22 cellular contexts compared by ENCODE assay signal in the genomic region with DNA sequence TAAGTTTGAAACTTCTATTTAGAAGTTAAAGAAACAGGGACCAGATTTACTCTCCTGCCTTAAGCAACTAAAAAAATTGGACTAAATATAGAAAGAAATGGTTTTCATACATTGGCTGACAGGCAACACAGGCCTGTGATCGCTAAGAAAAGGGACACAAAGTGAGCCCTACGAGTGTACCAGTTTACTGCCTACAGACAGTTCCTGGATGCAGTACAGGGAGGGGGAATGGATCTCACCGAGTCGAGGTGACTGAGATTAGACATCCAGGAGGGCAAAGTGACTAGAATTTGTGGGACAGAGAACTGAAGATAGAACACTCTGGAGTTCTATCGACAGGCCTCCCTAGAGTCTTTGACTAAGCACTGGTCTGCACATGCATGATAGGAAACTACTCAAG. TPM values are rescaled to one million over a fixed set of nuclear protein-coding genes. Genes with fewer than 3 reads are reported as not detected.
DNase-seq lines count a peak whose midpoint lies in the region; ATAC-seq and TF ChIP-seq lines count a peak whose summit lies in the region.
"Had no signal": no experiment of that assay in that cellular context is flagged by ENCODE, and none has a peak within 500 bp of the region (broad histone marks: within the 10 kb centered on the region; RNA-seq: fewer than 3 reads in every experiment).

No MANE protein-coding gene starts in this region.

- H3K27ac ChIP-seq in VCaP = peak overlapping the region; percentile 86
- H3K27ac ChIP-seq: A549; BLaER1 treated with 17β-estradiol and CSF1 and Interleukin-3, amounts not matched to agents 10 nM and 100 nM had no signal

- DNase-seq in Right ventricle myocardium superior = no peak
- no peak for DNase-seq in cardiac septum (ENCODE audit: low spot score)
- no peak for DNase-seq in left ventricle myocardium superior
- no peak for DNase-seq in NCI-H1417 (lab: John Stamatoyannopoulos, UW)
- DNase-seq: 8988T; ACHN; AML-193; BE2C; CD4-positive, alpha-beta T cell; CD8-positive, alpha-beta memory T cell; DMS 273 treated with DMSO at 0.1 percent for 48 hours; DMS79; EL; GDM1; H9 had no signal

- intact Hi-C loops in Right ventricle myocardium superior (cut with DNase I) = no loop called here
- intact Hi-C loops in cardiac septum (cut with DNase I) = no loop called here
- intact Hi-C loops in left ventricle myocardium superior (cut with micrococcal nuclease) = no loop called here

- no peak for TF ChIP-seq CTCF in VCaP (conservative IDR thresholded peaks at IDR 0.05)

- ATAC-seq in Right ventricle myocardium superior (ENCODE audit: poor library complexity) (peak; percentile 64), left ventricle myocardium superior (peak; percentile 77), GM19463 (IDR thresholded peaks at IDR 0.05; ENCODE audit: unreplicated experiment) (no peak)
- ATAC-seq: A549, GM12878, GM23338, HCT116 had no signal

RNA-seq across cellular contexts. Expression of a gene that starts 16.0 kb away (rescaled TPM):
- total RNA-seq in Right ventricle myocardium superior = 105 TPM
- 101 TPM for total RNA-seq in cardiac septum
- total RNA-seq in left ventricle myocardium superior = 118 TPM

RNA-seq across cellular contexts. Expression of a gene that starts 57.6 kb away (rescaled TPM):
- total RNA-seq in Right ventricle myocardium superior (4.4 TPM), cardiac septum (8.3 TPM), left ventricle myocardium superior (4.4 TPM)
